13 cellular contexts compared by ENCODE assay signal in genomic region chr11:64260147-64260708, GRCh38. TPM values are rescaled to one million over a fixed set of nuclear protein-coding genes. Genes with fewer than 3 reads are reported as not detected.
DNase-seq lines count a peak whose midpoint lies in the region; ATAC-seq, FAIRE-seq and TF ChIP-seq lines count a peak whose summit lies in the region.
"Had no signal": no experiment of that assay in that cellular context is flagged by ENCODE, and none has a peak within 500 bp of the region (broad histone marks: within the 10 kb centered on the region; RNA-seq: fewer than 3 reads in every experiment).

No MANE protein-coding gene starts in this region.

- intact Hi-C loops in activated CD8-positive, alpha-beta T cell treated with anti-CD3 and anti-CD28 coated beads for 36 hours (cut with micrococcal nuclease), result no loop called here

- no peak for FAIRE-seq in GM12892 (lab: Jason Lieb, UNC)
- FAIRE-seq: pancreas, TTC549 had no signal

- H3K36me3 Mint-ChIP-seq in activated CD8-positive, alpha-beta T cell treated with anti-CD3 and anti-CD28 coated beads for 36 hours (ENCODE audit: low read depth), result peaks cover 14% of the 10 kb centered on the region
- H3K36me3 Mint-ChIP-seq in activated CD8-positive, alpha-beta T cell treated with anti-CD3 and anti-CD28 coated beads, Interleukin-2, amount 10 ng/mL, durations not matched to agents 7 days and 5 days (ENCODE audit: low read depth), result peaks cover 23% of the 10 kb centered on the region
- H3K36me3 Mint-ChIP-seq in stimulated activated effector memory CD8-positive, alpha-beta T cell treated with anti-CD3 and anti-CD28 coated beads, Interleukin-12 subunit alpha, Interleukin-12 subunit beta, amount 100 ng/mL, for 72 hours, result peaks cover 55% of the 10 kb centered on the region

- peaks cover 12% of the 10 kb centered on the region for H3K4me1 Mint-ChIP-seq in activated CD8-positive, alpha-beta T cell treated with anti-CD3 and anti-CD28 coated beads for 36 hours (ENCODE audit: low read depth)
- H3K4me1 Mint-ChIP-seq in activated CD8-positive, alpha-beta T cell treated with anti-CD3 and anti-CD28 coated beads, Interleukin-2, amount 10 ng/mL, durations not matched to agents 7 days and 5 days (ENCODE audit: low read depth), result peaks cover 7% of the 10 kb centered on the region
- peaks cover 22% of the 10 kb centered on the region for H3K4me1 Mint-ChIP-seq in stimulated activated effector memory CD8-positive, alpha-beta T cell treated with anti-CD3 and anti-CD28 coated beads, Interleukin-12 subunit alpha, Interleukin-12 subunit beta, amount 100 ng/mL, for 72 hours

- H3K27me3 Mint-ChIP-seq in activated CD8-positive, alpha-beta T cell treated with anti-CD3 and anti-CD28 coated beads for 36 hours, result no peaks in the 10 kb centered on the region
- no peaks in the 10 kb centered on the region for H3K27me3 Mint-ChIP-seq in activated CD8-positive, alpha-beta T cell treated with anti-CD3 and anti-CD28 coated beads, Interleukin-2, amount 10 ng/mL, durations not matched to agents 7 days and 5 days (ENCODE audit: low read depth)
- H3K27me3 Mint-ChIP-seq: CD4-positive, alpha-beta memory T cell had no signal

- ATAC-seq in activated CD8-positive, alpha-beta T cell treated with anti-CD3 and anti-CD28 coated beads for 36 hours, result peak; percentile 37
- ATAC-seq in activated CD8-positive, alpha-beta T cell treated with anti-CD3 and anti-CD28 coated beads, Interleukin-2, amount 10 ng/mL, durations not matched to agents 7 days and 5 days, result no peak
- peak; percentile 56 for ATAC-seq in stimulated activated effector memory CD8-positive, alpha-beta T cell treated with anti-CD3 and anti-CD28 coated beads, Interleukin-12 subunit alpha, Interleukin-12 subunit beta, amount 100 ng/mL, for 72 hours
- ATAC-seq: left cardiac atrium, mucosa of descending colon, pancreas had no signal

- H3K9me3 Mint-ChIP-seq in activated CD8-positive, alpha-beta T cell treated with anti-CD3 and anti-CD28 coated beads for 36 hours, result no peaks in the 10 kb centered on the region
- H3K9me3 Mint-ChIP-seq in activated CD8-positive, alpha-beta T cell treated with anti-CD3 and anti-CD28 coated beads, Interleukin-2, amount 10 ng/mL, durations not matched to agents 7 days and 5 days (ENCODE audit: insufficient read depth), result no peaks in the 10 kb centered on the region
- H3K9me3 Mint-ChIP-seq in stimulated activated effector memory CD8-positive, alpha-beta T cell treated with anti-CD3 and anti-CD28 coated beads, Interleukin-12 subunit alpha, Interleukin-12 subunit beta, amount 100 ng/mL, for 72 hours, result no peaks in the 10 kb centered on the region
- H3K9me3 Mint-ChIP-seq: CD4-positive, alpha-beta memory T cell had no signal

- POLR2A ChIA-PET in activated CD8-positive, alpha-beta T cell treated with anti-CD3 and anti-CD28 coated beads for 36 hours (lab: Charles Lee), result interaction anchor here (2.1 to 2.7 kb wide), 2 partner anchors 8 to 17 kb away, joined by 6 to 14 read pairs; no protein-coding TSS in a partner anchor
- POLR2A ChIA-PET in activated CD8-positive, alpha-beta T cell treated with anti-CD3 and anti-CD28 coated beads, Interleukin-2, amount 10 ng/mL, durations not matched to agents 7 days and 5 days (lab: Charles Lee), result no interaction called here

- H3K27ac Mint-ChIP-seq in activated CD8-positive, alpha-beta T cell treated with anti-CD3 and anti-CD28 coated beads for 36 hours, result peak overlapping the region; percentile 32
- H3K27ac Mint-ChIP-seq in activated CD8-positive, alpha-beta T cell treated with anti-CD3 and anti-CD28 coated beads, Interleukin-2, amount 10 ng/mL, durations not matched to agents 7 days and 5 days, result no peak overlapping the region
- H3K27ac Mint-ChIP-seq in stimulated activated effector memory CD8-positive, alpha-beta T cell treated with anti-CD3 and anti-CD28 coated beads, Interleukin-12 subunit alpha, Interleukin-12 subunit beta, amount 100 ng/mL, for 72 hours, result peak overlapping the region; percentile 90

- DNase-seq in activated CD8-positive, alpha-beta T cell treated with anti-CD3 and anti-CD28 coated beads for 36 hours, result no peak
- DNase-seq in activated CD8-positive, alpha-beta T cell treated with anti-CD3 and anti-CD28 coated beads, Interleukin-2, amount 10 ng/mL, durations not matched to agents 7 days and 5 days, result no peak
- DNase-seq in stimulated activated effector memory CD8-positive, alpha-beta T cell treated with anti-CD3 and anti-CD28 coated beads, Interleukin-12 subunit alpha, Interleukin-12 subunit beta, amount 100 ng/mL, for 72 hours (ENCODE audit: low spot score in 2 of 2), result no peak
- no peak for DNase-seq in GM12892 (ENCODE audit: insufficient read length)
- DNase-seq: activated naive CD4-positive, alpha-beta T cell treated with anti-CD3 and anti-CD28 coated beads, Interleukin-2, amount 50 U/mL, for 16 hours; CD4-positive, alpha-beta memory T cell; left cardiac atrium; mucosa of descending colon; NCI-H2029 treated with DMSO at 0.1 percent for 48 hours; NCI-H526; stimulated activated naive CD4-positive, alpha-beta T cell treated with Interleukin-2 at 50 U/mL for 16 hours had no signal

- CTCF ChIA-PET in activated CD8-positive, alpha-beta T cell treated with anti-CD3 and anti-CD28 coated beads for 36 hours (lab: Charles Lee), result interaction anchor here (1.8 kb wide), 1 partner anchor 9 kb away, joined by 8 read pairs; the partner anchor contains the start of gene PLCB3
- CTCF ChIA-PET in activated CD8-positive, alpha-beta T cell treated with anti-CD3 and anti-CD28 coated beads, Interleukin-2, amount 10 ng/mL, durations not matched to agents 7 days and 5 days (lab: Charles Lee), result no interaction called here

- no peak for TF ChIP-seq CTCF in activated CD8-positive, alpha-beta T cell treated with anti-CD3 and anti-CD28 coated beads for 36 hours (IDR thresholded peaks at IDR 0.05)

- no peak for TF ChIP-seq POLR2A in GM12892 (IDR thresholded peaks at IDR 0.05; ENCODE audit: low read depth, low read length)

- H3K4me3 Mint-ChIP-seq in activated CD8-positive, alpha-beta T cell treated with anti-CD3 and anti-CD28 coated beads for 36 hours, result no peak overlapping the region
- no peak overlapping the region for H3K4me3 Mint-ChIP-seq in activated CD8-positive, alpha-beta T cell treated with anti-CD3 and anti-CD28 coated beads, Interleukin-2, amount 10 ng/mL, durations not matched to agents 7 days and 5 days
- H3K4me3 Mint-ChIP-seq in stimulated activated effector memory CD8-positive, alpha-beta T cell treated with anti-CD3 and anti-CD28 coated beads, Interleukin-12 subunit alpha, Interleukin-12 subunit beta, amount 100 ng/mL, for 72 hours, result peak overlapping the region; percentile 31

RNA-seq across cellular contexts. Expression of gene PLCB3, which starts 8.9 kb away (rescaled TPM):
- total RNA-seq in activated CD8-positive, alpha-beta T cell treated with anti-CD3 and anti-CD28 coated beads for 36 hours, result 1 to 10 TPM; 8.7 to 9.6 TPM
- 10 to 100 TPM; 19.7 TPM for total RNA-seq in activated CD8-positive, alpha-beta T cell treated with anti-CD3 and anti-CD28 coated beads, Interleukin-2, amount 10 ng/mL, durations not matched to agents 7 days and 5 days
- 5.9 TPM for polyA plus RNA-seq in GM12892 (2012; ENCODE audit: missing spikeins)

RNA-seq across cellular contexts. Expression of gene PPP1R14B, which starts 13.5 kb away (rescaled TPM):
- total RNA-seq in activated CD8-positive, alpha-beta T cell treated with anti-CD3 and anti-CD28 coated beads for 36 hours, result 100 to 1,000 TPM; 285 to 287 TPM
- 100 to 1,000 TPM; 178 to 197 TPM for total RNA-seq in activated CD8-positive, alpha-beta T cell treated with anti-CD3 and anti-CD28 coated beads, Interleukin-2, amount 10 ng/mL, durations not matched to agents 7 days and 5 days
- 121 TPM for polyA plus RNA-seq in GM12892 (2012; ENCODE audit: missing spikeins)

RNA-seq across cellular contexts. Expression of gene FKBP2, which starts 19.3 kb away (rescaled TPM):
- total RNA-seq in activated CD8-positive, alpha-beta T cell treated with anti-CD3 and anti-CD28 coated beads for 36 hours, result 10 to 100 TPM; 23.5 to 26.9 TPM
- total RNA-seq in activated CD8-positive, alpha-beta T cell treated with anti-CD3 and anti-CD28 coated beads, Interleukin-2, amount 10 ng/mL, durations not matched to agents 7 days and 5 days, result 10 to 100 TPM; 26.9 to 33.0 TPM
- polyA plus RNA-seq in GM12892 (2012; ENCODE audit: missing spikeins), result 33.2 TPM

RNA-seq across cellular contexts. Expression of gene BAD, which starts 24.2 kb away (rescaled TPM):
- 10 to 100 TPM; 17.2 to 17.7 TPM for total RNA-seq in activated CD8-positive, alpha-beta T cell treated with anti-CD3 and anti-CD28 coated beads for 36 hours
- total RNA-seq in activated CD8-positive, alpha-beta T cell treated with anti-CD3 and anti-CD28 coated beads, Interleukin-2, amount 10 ng/mL, durations not matched to agents 7 days and 5 days, result 10 to 100 TPM; 38.3 to 43.9 TPM
- polyA plus RNA-seq in GM12892 (2012; ENCODE audit: missing spikeins), result 12.0 TPM

RNA-seq across cellular contexts. Expression of gene GPR137, which starts 25.4 kb away (rescaled TPM):
- 10 to 100 TPM; 23.7 to 28.5 TPM for total RNA-seq in activated CD8-positive, alpha-beta T cell treated with anti-CD3 and anti-CD28 coated beads for 36 hours
- 10 to 100 TPM; 25.3 to 26.8 TPM for total RNA-seq in activated CD8-positive, alpha-beta T cell treated with anti-CD3 and anti-CD28 coated beads, Interleukin-2, amount 10 ng/mL, durations not matched to agents 7 days and 5 days
- polyA plus RNA-seq in GM12892 (2012; ENCODE audit: missing spikeins), result 9.2 TPM
